ENCODE assay signal across 9 cellular contexts in the genomic region with DNA sequence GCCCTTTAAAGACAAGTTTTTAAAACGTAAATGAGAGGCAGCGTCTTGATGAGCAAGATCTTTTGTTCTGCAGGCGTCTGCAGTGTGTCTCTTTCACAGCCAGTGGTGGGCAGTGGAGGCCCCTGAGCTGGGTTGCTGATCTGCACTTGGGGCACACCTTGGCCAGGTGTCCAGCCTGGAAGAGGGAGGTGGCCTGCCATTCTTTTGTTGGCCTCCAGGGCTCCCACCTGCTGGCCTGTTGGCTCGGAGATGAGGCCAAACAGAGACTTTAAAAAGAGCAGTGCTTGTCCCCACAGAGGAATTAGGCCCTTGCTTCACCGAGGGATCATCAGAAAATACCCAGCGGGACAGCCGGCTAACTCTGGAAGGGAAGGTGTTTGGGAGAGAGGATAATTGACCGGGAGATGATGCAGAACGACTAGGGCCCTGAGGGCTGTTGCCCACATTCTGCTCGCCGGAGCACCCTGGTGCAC.
A peak's percentile ranks its signal among the peaks of the same experiment; 100 is the strongest.
DNase-seq lines count a peak whose midpoint lies in the region; ATAC-seq, FAIRE-seq and TF ChIP-seq lines count a peak whose summit lies in the region.
"Had no signal": no experiment of that assay in that cellular context is flagged by ENCODE, and none has a peak within 500 bp of the region (broad histone marks: within the 10 kb centered on the region; RNA-seq: fewer than 3 reads in every experiment).

No MANE protein-coding gene starts in this region.

- peak overlapping the region; percentile 64 for H3K9ac ChIP-seq in astrocyte (ENCODE audit: low read length)

- H4K20me1 ChIP-seq in astrocyte (ENCODE audit: insufficient read depth, low read length), result peaks cover 74% of the 10 kb centered on the region

- TF ChIP-seq CTCF in NB4 (IDR thresholded peaks at IDR 0.05; ENCODE audit: low read depth, low read length) (no peak), astrocyte (IDR thresholded peaks at IDR 0.05; ENCODE audit: insufficient read depth, low read depth, low read length) (peak; percentile 11), lower lobe of right lung (IDR thresholded peaks at IDR 0.05) (no peak)

- no peaks in the 10 kb centered on the region for H3K9me3 Mint-ChIP-seq in CD4-positive, CD25-positive, alpha-beta regulatory T cell
- H3K9me3 Mint-ChIP-seq in astrocyte (ENCODE audit: unreplicated experiment), result no peaks in the 10 kb centered on the region

- no peak for DNase-seq in CD4-positive, CD25-positive, alpha-beta regulatory T cell
- DNase-seq in NB4 (ENCODE audit: low read depth) (no peak), astrocyte (ENCODE audit: low read depth) (no peak), lower lobe of right lung (no peak), HK-2 (ENCODE audit: unreplicated experiment) (no peak), NCI-H1105 treated with DMSO at 0.1 percent for 48 hours (lab: John Stamatoyannopoulos, UW) (no peak)
- no peak for DNase-seq in effector CD4-positive, alpha-beta T cell
- DNase-seq: NCI-H510A had no signal

- peaks cover 4 to 53% (median 29%) of the 10 kb centered on the region in 4 donors for H3K4me1 Mint-ChIP-seq in CD4-positive, CD25-positive, alpha-beta regulatory T cell
- H3K4me1 Mint-ChIP-seq in astrocyte (ENCODE audit: low read depth, unreplicated experiment), result peaks cover 23% of the 10 kb centered on the region

- no peak overlapping the region for H2AFZ ChIP-seq in astrocyte (ENCODE audit: low read depth, low read length)

- peaks cover 20% of the 10 kb centered on the region for H3K4me1 ChIP-seq in CD4-positive, CD25-positive, alpha-beta regulatory T cell (ENCODE audit: control insufficient read depth, insufficient read depth, low read length, poor library complexity, severe bottlenecking)
- H3K4me1 ChIP-seq in astrocyte (ENCODE audit: insufficient read depth, low read length) (peaks cover 28% of the 10 kb centered on the region), lower lobe of right lung (peaks cover 40% of the 10 kb centered on the region)

- peaks cover 10% of the 10 kb centered on the region for H3K36me3 Mint-ChIP-seq in CD4-positive, CD25-positive, alpha-beta regulatory T cell
- peaks cover 11% of the 10 kb centered on the region for H3K36me3 Mint-ChIP-seq in astrocyte (ENCODE audit: low read depth, unreplicated experiment)

- H3K9me3 ChIP-seq in CD4-positive, CD25-positive, alpha-beta regulatory T cell (ENCODE audit: control insufficient read depth in 2 of 2, low read length in 2 of 2), result no peaks in the 10 kb centered on the region
- no peaks in the 10 kb centered on the region for H3K9me3 ChIP-seq in astrocyte (ENCODE audit: insufficient read depth, low read depth, low read length)
- H3K9me3 ChIP-seq in lower lobe of right lung, result no peaks in the 10 kb centered on the region

- TF ChIP-seq POLR2A in NB4 (IDR thresholded peaks at IDR 0.05; ENCODE audit: extremely low read depth, insufficient read length), result no peak

- no peak for FAIRE-seq in astrocyte (lab: Jason Lieb, UNC)

- peak overlapping the region in 3 of 4 donors; percentile 53 to 72 (median 58) for H3K4me3 Mint-ChIP-seq in CD4-positive, CD25-positive, alpha-beta regulatory T cell
- no peak overlapping the region for H3K4me3 Mint-ChIP-seq in astrocyte (ENCODE audit: unreplicated experiment)

- H3K4me2 ChIP-seq in astrocyte (ENCODE audit: low read length), result peak overlapping the region; percentile 72

- H3K27me3 ChIP-seq in CD4-positive, CD25-positive, alpha-beta regulatory T cell (ENCODE audit: control insufficient read depth, insufficient read depth, low read length), result no peaks in the 10 kb centered on the region
- H3K27me3 ChIP-seq in astrocyte (ENCODE audit: insufficient read depth, low read length) (no peaks in the 10 kb centered on the region), lower lobe of right lung (ENCODE audit: low read depth) (no peaks in the 10 kb centered on the region)

- H3K36me3 ChIP-seq in CD4-positive, CD25-positive, alpha-beta regulatory T cell (ENCODE audit: control insufficient read depth, insufficient read depth, low read length), result no peaks in the 10 kb centered on the region
- H3K36me3 ChIP-seq in astrocyte (ENCODE audit: insufficient read depth, low read length), result no peaks in the 10 kb centered on the region
- peaks cover 7% of the 10 kb centered on the region for H3K36me3 ChIP-seq in lower lobe of right lung

- intact Hi-C loops in lower lobe of right lung (cut with DNase I), result no loop called here

- no peak for ATAC-seq in CD4-positive, CD25-positive, alpha-beta regulatory T cell (ENCODE audit: low read depth in 2 of 2)
- ATAC-seq in lower lobe of right lung, result no peak
- ATAC-seq in GM21367 (IDR thresholded peaks at IDR 0.05; ENCODE audit: unreplicated experiment), result no peak

- peak overlapping the region; percentile 7 for H3K4me3 ChIP-seq in CD4-positive, CD25-positive, alpha-beta regulatory T cell (ENCODE audit: low read depth, low read length)
- peak overlapping the region; percentile 4 for H3K4me3 ChIP-seq in NB4 (ENCODE audit: low read depth, low read length)
- no peak overlapping the region for H3K4me3 ChIP-seq in astrocyte (ENCODE audit: insufficient read depth, low read depth, low read length)
- no peak overlapping the region for H3K4me3 ChIP-seq in lower lobe of right lung

- no peaks in the 10 kb centered on the region for H3K79me2 ChIP-seq in astrocyte (ENCODE audit: insufficient read depth, low read length)

- peak overlapping the region; percentile 80 to 99 (median 86) for H3K27ac Mint-ChIP-seq in CD4-positive, CD25-positive, alpha-beta regulatory T cell
- no peak overlapping the region for H3K27ac Mint-ChIP-seq in astrocyte (ENCODE audit: unreplicated experiment)

- no peaks in the 10 kb centered on the region for H3K27me3 Mint-ChIP-seq in CD4-positive, CD25-positive, alpha-beta regulatory T cell
- no peaks in the 10 kb centered on the region for H3K27me3 Mint-ChIP-seq in astrocyte (ENCODE audit: low read depth, unreplicated experiment)

- peak overlapping the region; percentile 45 for H3K27ac ChIP-seq in CD4-positive, CD25-positive, alpha-beta regulatory T cell (ENCODE audit: insufficient read depth, low read length, poor library complexity, severe bottlenecking)
- H3K27ac ChIP-seq in astrocyte (ENCODE audit: low read depth, low read length), result peak overlapping the region; percentile 59
- H3K27ac ChIP-seq in lower lobe of right lung, result peak overlapping the region; percentile 46

Comparison
In these comparisons a context has a peak if more than half of its experiments do, and no peak if none do; other contexts are left out.
1. H3K4me3 ChIP-seq: peak in CD4-positive, CD25-positive, alpha-beta regulatory T cell (single experiment) and NB4 (single experiment); none in astrocyte (single experiment) and lower lobe of right lung (single experiment).
2. Peak in every context shown above with its lines, with median percentiles within 50 percentile points of each other: H3K27ac ChIP-seq.